8 cellular contexts compared by ENCODE assay signal in the genomic region with DNA sequence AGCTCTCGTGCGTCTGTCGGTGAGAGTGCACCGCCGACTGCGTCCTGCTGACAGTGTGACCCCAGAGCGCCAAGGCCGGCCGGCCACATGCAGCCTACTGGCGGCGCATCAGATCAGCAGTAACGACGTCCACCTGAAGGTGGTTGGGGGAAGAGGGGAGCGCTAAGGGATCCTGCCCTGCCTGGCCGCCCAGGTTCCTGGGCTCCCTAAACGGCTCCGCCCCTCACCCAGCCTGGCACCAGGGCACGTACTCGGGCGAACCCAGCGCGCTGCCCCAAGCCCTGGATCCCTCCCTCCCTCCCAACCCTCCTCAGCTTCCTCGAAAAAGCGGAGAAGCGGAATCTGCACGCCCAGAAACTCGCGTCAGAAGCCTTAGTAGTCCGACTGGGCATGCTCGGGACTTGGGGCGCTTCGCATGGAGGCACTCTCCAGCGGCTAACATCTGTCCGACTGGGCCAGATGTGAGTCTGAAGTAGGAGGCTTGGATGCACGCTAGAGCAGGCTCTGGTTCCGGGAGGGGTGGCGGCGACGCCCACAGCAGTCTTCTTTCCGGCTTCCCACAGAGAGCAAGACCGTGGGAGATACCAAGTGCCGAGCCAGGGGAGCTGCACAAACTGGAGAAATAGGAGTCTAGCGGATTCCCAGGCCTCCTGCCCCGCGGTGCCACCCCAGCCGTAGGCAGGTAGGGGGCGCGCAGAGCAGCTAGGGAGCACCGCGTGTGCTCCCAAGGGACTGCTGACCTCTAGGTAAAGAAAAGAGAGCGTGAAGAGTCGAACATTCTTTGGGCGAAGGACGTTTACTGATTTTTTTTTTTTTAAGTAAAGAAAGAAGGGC.
DNase-seq lines count a peak whose midpoint lies in the region; ATAC-seq lines count a peak whose summit lies in the region.

No MANE protein-coding gene starts in this region.

- no peak for ATAC-seq in GM19397 (IDR thresholded peaks at IDR 0.05; ENCODE audit: unreplicated experiment)

- peak; percentile 53 for DNase-seq in activated CD8-positive, alpha-beta memory T cell treated with anti-CD3 and anti-CD28 coated beads, Interleukin-2, amount 50 U/mL, for 48 hours
- DNase-seq in activated CD8-positive, alpha-beta memory T cell treated with anti-CD3 and anti-CD28 coated beads, Interleukin-2, amount 50 U/mL, for 4 hours: no peak
- DNase-seq in NCI-H774 (lab: John Stamatoyannopoulos, UW): peak; percentile 94
- peak; percentile 64 for DNase-seq in cerebellar cortex (ENCODE audit: low spot score)
- peak; percentile 92 for DNase-seq in left kidney (ENCODE audit: low read depth, low spot score)
- DNase-seq in stimulated activated CD8-positive, alpha-beta memory T cell treated with anti-CD3 and anti-CD28 coated beads, Interleukin-4, amount 100 ng/mL, for 48 hours: peak; percentile 31
- no peak for DNase-seq in NCI-H2171 treated with DMSO at 0.1 percent for 48 hours (lab: John Stamatoyannopoulos, UW)

Comparison
In these comparisons a context has a peak if more than half of its experiments do, and no peak if none do; other contexts are left out.
1. DNase-seq: peak in activated CD8-positive, alpha-beta memory T cell treated with anti-CD3 and anti-CD28 coated beads, Interleukin-2, amount 50 U/mL, for 48 hours (single experiment), NCI-H774 (single experiment), cerebellar cortex (single experiment), left kidney (single experiment) and stimulated activated CD8-positive, alpha-beta memory T cell treated with anti-CD3 and anti-CD28 coated beads, Interleukin-4, amount 100 ng/mL, for 48 hours (single experiment); none in activated CD8-positive, alpha-beta memory T cell treated with anti-CD3 and anti-CD28 coated beads, Interleukin-2, amount 50 U/mL, for 4 hours (single experiment) and NCI-H2171 treated with DMSO at 0.1 percent for 48 hours (single experiment).